In genomic region chr20:22583773-22584629, GRCh38 we compare ENCODE assay signal across 11 cellular contexts. TPM values are rescaled to one million over a fixed set of nuclear protein-coding genes. Genes with fewer than 3 reads are reported as not detected.
DNase-seq lines count a peak whose midpoint lies in the region; ATAC-seq and TF ChIP-seq lines count a peak whose summit lies in the region.
"Had no signal": no experiment of that assay in that cellular context is flagged by ENCODE, and none has a peak within 500 bp of the region (broad histone marks: within the 10 kb centered on the region; RNA-seq: fewer than 3 reads in every experiment).

Gene FOXA2 (minus strand): TSS chr20:22584572. CDS start chr20:22584278, 294 bp downstream.

- H3K4me3 Mint-ChIP-seq in activated naive CD8-positive, alpha-beta T cell treated with anti-CD3 and anti-CD28 coated beads, Interleukin-2, amount 10 ng/mL, durations not matched to agents 7 days and 5 days = peak within 1 kb of the TSS; percentile 37
- no peak within 1 kb of the TSS for H3K4me3 Mint-ChIP-seq in activated naive CD8-positive, alpha-beta T cell treated with anti-CD3 and anti-CD28 coated beads for 36 hours

- H3K9me3 ChIP-seq in left lung (no peaks in the 10 kb centered on the region), upper lobe of right lung (no peaks in the 10 kb centered on the region)

- POLR2A ChIA-PET in activated naive CD8-positive, alpha-beta T cell treated with anti-CD3 and anti-CD28 coated beads, Interleukin-2, amount 10 ng/mL, durations not matched to agents 7 days and 5 days (lab: Charles Lee) = no interaction called here

- no peak for TF ChIP-seq CTCF in left lung (IDR thresholded peaks at IDR 0.05)
- no peak for TF ChIP-seq CTCF in upper lobe of right lung (IDR thresholded peaks at IDR 0.05)

- peaks cover 2% of the 10 kb centered on the region for H3K4me1 Mint-ChIP-seq in activated naive CD8-positive, alpha-beta T cell treated with anti-CD3 and anti-CD28 coated beads, Interleukin-2, amount 10 ng/mL, durations not matched to agents 7 days and 5 days
- no peaks in the 10 kb centered on the region for H3K4me1 Mint-ChIP-seq in activated naive CD8-positive, alpha-beta T cell treated with anti-CD3 and anti-CD28 coated beads for 36 hours

- ATAC-seq in activated naive CD8-positive, alpha-beta T cell treated with anti-CD3 and anti-CD28 coated beads, Interleukin-2, amount 10 ng/mL, durations not matched to agents 7 days and 5 days (ENCODE audit: low read depth) = no peak
- ATAC-seq in left lung = peak; percentile 67
- ATAC-seq in upper lobe of right lung = peak; percentile 84
- no peak for ATAC-seq in GM18870 (IDR thresholded peaks at IDR 0.05; ENCODE audit: unreplicated experiment)
- no peak for ATAC-seq in sciatic nerve

- no peak for DNase-seq in activated naive CD8-positive, alpha-beta T cell treated with anti-CD3 and anti-CD28 coated beads, Interleukin-2, amount 10 ng/mL, durations not matched to agents 7 days and 5 days
- DNase-seq in activated naive CD8-positive, alpha-beta T cell treated with anti-CD3 and anti-CD28 coated beads for 36 hours = no peak
- DNase-seq in SHP77 treated with DMSO at 0.1 percent for 48 hours (lab: John Stamatoyannopoulos, UW) (peak; percentile 53), left lung (peak; percentile 79 to 90), upper lobe of right lung (peak; percentile 95), sciatic nerve (ENCODE audit: low spot score) (no peak), KBM-7 (no peak)

- in situ Hi-C loops in KBM-7 (cut with MboI; ENCODE audit: low pct_unique_long_range_greater_than_20kb, low sequenced_read_pairs) = no loop called here

- H3K27me3 Mint-ChIP-seq in activated naive CD8-positive, alpha-beta T cell treated with anti-CD3 and anti-CD28 coated beads, Interleukin-2, amount 10 ng/mL, durations not matched to agents 7 days and 5 days = peaks cover 66% of the 10 kb centered on the region
- H3K27me3 Mint-ChIP-seq in activated naive CD8-positive, alpha-beta T cell treated with anti-CD3 and anti-CD28 coated beads for 36 hours = peaks cover 84% of the 10 kb centered on the region

- intact Hi-C loops in left lung (cut with DNase I) (no loop called here), upper lobe of right lung (cut with DNase I) (no loop called here), sciatic nerve (cut with DNase I) (no loop called here)

- H3K9me3 Mint-ChIP-seq in activated naive CD8-positive, alpha-beta T cell treated with anti-CD3 and anti-CD28 coated beads, Interleukin-2, amount 10 ng/mL, durations not matched to agents 7 days and 5 days = no peaks in the 10 kb centered on the region
- no peaks in the 10 kb centered on the region for H3K9me3 Mint-ChIP-seq in activated naive CD8-positive, alpha-beta T cell treated with anti-CD3 and anti-CD28 coated beads for 36 hours

- H3K27me3 ChIP-seq in left lung = peaks cover 93 to 100% of the 10 kb centered on the region in 2 donors
- H3K27me3 ChIP-seq in upper lobe of right lung = peaks cover 83% of the 10 kb centered on the region

- H3K4me1 ChIP-seq in left lung (peaks cover 0 to 19% of the 10 kb centered on the region in 2 donors), upper lobe of right lung (peaks cover 5% of the 10 kb centered on the region)

- peak within 1 kb of the TSS; percentile 30 to 41 for H3K4me3 ChIP-seq in left lung
- peak within 1 kb of the TSS; percentile 50 for H3K4me3 ChIP-seq in upper lobe of right lung

- H3K27ac ChIP-seq in left lung (peak within 1 kb of the TSS; percentile 81 to 91), upper lobe of right lung (peak within 1 kb of the TSS; percentile 87)

- peaks cover 4% of the 10 kb centered on the region for H3K36me3 Mint-ChIP-seq in activated naive CD8-positive, alpha-beta T cell treated with anti-CD3 and anti-CD28 coated beads, Interleukin-2, amount 10 ng/mL, durations not matched to agents 7 days and 5 days
- H3K36me3 Mint-ChIP-seq in activated naive CD8-positive, alpha-beta T cell treated with anti-CD3 and anti-CD28 coated beads for 36 hours = no peaks in the 10 kb centered on the region

- H3K27ac Mint-ChIP-seq in activated naive CD8-positive, alpha-beta T cell treated with anti-CD3 and anti-CD28 coated beads, Interleukin-2, amount 10 ng/mL, durations not matched to agents 7 days and 5 days = no peak within 1 kb of the TSS
- H3K27ac Mint-ChIP-seq in activated naive CD8-positive, alpha-beta T cell treated with anti-CD3 and anti-CD28 coated beads for 36 hours = no peak within 1 kb of the TSS
- H3K27ac Mint-ChIP-seq: CD14-positive monocyte had no signal

- H3K36me3 ChIP-seq in left lung = no peaks in the 10 kb centered on the region
- no peaks in the 10 kb centered on the region for H3K36me3 ChIP-seq in upper lobe of right lung

RNA-seq across cellular contexts. Expression of gene FOXA2, which starts in this region (rescaled TPM):
- total RNA-seq in activated naive CD8-positive, alpha-beta T cell treated with anti-CD3 and anti-CD28 coated beads, Interleukin-2, amount 10 ng/mL, durations not matched to agents 7 days and 5 days = not detected
- not detected for total RNA-seq in activated naive CD8-positive, alpha-beta T cell treated with anti-CD3 and anti-CD28 coated beads for 36 hours
- 10 to 100 TPM; 24.0 to 39.8 TPM for total RNA-seq in left lung
- 21.7 TPM for total RNA-seq in upper lobe of right lung
- not detected for total RNA-seq in sciatic nerve
- total RNA-seq: lung microvascular endothelial cell; T-helper 2 cell treated with Interferon-gamma antibody and Interleukin-4, amounts not matched to agents 100 ng/mL and 5 ng/mL, for 36 hours had no signal

Comparison
In these comparisons a context has a peak if more than half of its experiments do, and no peak if none do; other contexts are left out.
1. RNA of gene FOXA2 (total RNA-seq): 24.0 to 39.8 TPM in left lung and 21.7 TPM in upper lobe of right lung (single experiment); not detected in activated naive CD8-positive, alpha-beta T cell treated with anti-CD3 and anti-CD28 coated beads, Interleukin-2, amount 10 ng/mL, durations not matched to agents 7 days and 5 days, not detected in activated naive CD8-positive, alpha-beta T cell treated with anti-CD3 and anti-CD28 coated beads for 36 hours and not detected in sciatic nerve (single experiment); every median in the first group is over 10 times any median in the second.
2. ATAC-seq: peak in left lung (single experiment) and upper lobe of right lung (single experiment); none in activated naive CD8-positive, alpha-beta T cell treated with anti-CD3 and anti-CD28 coated beads, Interleukin-2, amount 10 ng/mL, durations not matched to agents 7 days and 5 days (single experiment), GM18870 (single experiment) and sciatic nerve (single experiment).
3. DNase-seq: peak in SHP77 treated with DMSO at 0.1 percent for 48 hours (single experiment), left lung (2 of 2) and upper lobe of right lung (single experiment); none in activated naive CD8-positive, alpha-beta T cell treated with anti-CD3 and anti-CD28 coated beads, Interleukin-2, amount 10 ng/mL, durations not matched to agents 7 days and 5 days (single experiment), activated naive CD8-positive, alpha-beta T cell treated with anti-CD3 and anti-CD28 coated beads for 36 hours (single experiment), sciatic nerve (single experiment) and KBM-7 (single experiment).